Comparison of ENCODE assay signal across 12 cellular contexts in the genomic region with DNA sequence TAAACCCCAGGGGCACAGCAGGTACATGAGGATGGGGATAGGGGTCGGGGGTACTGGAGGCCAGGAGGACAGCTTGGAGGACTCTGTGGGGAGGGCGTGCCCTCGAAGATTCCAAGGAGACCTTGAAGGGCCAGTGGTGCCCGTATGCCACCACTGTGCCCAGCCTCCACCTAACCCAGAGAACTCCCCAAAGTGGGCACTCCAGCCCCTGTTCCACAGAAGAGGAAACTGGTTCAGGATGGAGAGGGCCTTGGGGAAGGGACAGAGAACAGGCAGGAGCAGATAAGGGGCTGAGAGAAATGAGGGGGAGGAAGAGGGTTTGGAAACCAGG. TPM values are rescaled to one million over a fixed set of nuclear protein-coding genes. Genes with fewer than 3 reads are reported as not detected.
DNase-seq lines count a peak whose midpoint lies in the region; ATAC-seq and TF ChIP-seq lines count a peak whose summit lies in the region.
"Had no signal": no experiment of that assay in that cellular context is flagged by ENCODE, and none has a peak within 500 bp of the region (broad histone marks: within the 10 kb centered on the region; RNA-seq: fewer than 3 reads in every experiment).

No MANE protein-coding gene starts in this region.

- no peak overlapping the region for H4K91ac ChIP-seq in IMR-90 (ENCODE audit: insufficient read depth, low read depth, low read length)

- H3K4me3 ChIP-seq in IMR-90 (ENCODE audit: insufficient read depth, low read depth, low read length) (no peak overlapping the region), Caco-2 (ENCODE audit: low read depth, low read length) (no peak overlapping the region)
- H3K4me3 ChIP-seq: GM23248 had no signal

- intact Hi-C loops in Right ventricle myocardium superior (cut with DNase I) (no loop called here), cardiac septum (cut with DNase I) (no loop called here), IMR-90 (cut with micrococcal nuclease) (no loop called here), Caco-2 (cut with micrococcal nuclease; ENCODE audit: unreplicated experiment) (loop anchor here (2.0 to 5.0 kb wide), 2 partner anchors 39 to 161 kb away; no protein-coding TSS in a partner anchor)
- intact Hi-C loops in dendritic cell treated with granulocyte-macrophage colony-stimulating factor and Interleukin-4, amounts not matched to agents 40 ng/mL and 50 ng/mL, for 4 days (cut with micrococcal nuclease), result loop anchor here (10.0 kb wide), 1 partner anchor 123 kb away; the partner anchor contains the start of gene CARS1

- no peak overlapping the region for H3K27ac ChIP-seq in IMR-90 (ENCODE audit: insufficient read depth, low read length)
- H3K27ac ChIP-seq: GM23248 had no signal

- in situ Hi-C loops in IMR-90 (cut with MboI; ENCODE audit: low sequenced_read_pairs), result no loop called here

- H3K9me3 Mint-ChIP-seq in dendritic cell treated with granulocyte-macrophage colony-stimulating factor and Interleukin-4, amounts not matched to agents 40 ng/mL and 50 ng/mL, for 4 days, result no peaks in the 10 kb centered on the region
- no peaks in the 10 kb centered on the region for H3K9me3 Mint-ChIP-seq in Caco-2 (ENCODE audit: unreplicated experiment)

- BruUV-seq in IMR-90 (replicated peaks; lab: Mats Ljungman, UMichigan) (no TSS peak), Caco-2 (replicated peaks; lab: Mats Ljungman, UMichigan) (no TSS peak)

- H2BK5ac ChIP-seq in IMR-90 (ENCODE audit: low read depth, low read length, poor library complexity, severe bottlenecking), result no peak overlapping the region

- TF ChIP-seq CTCF in IMR-90 (conservative IDR thresholded peaks at IDR 0.05; ENCODE audit: low read depth, low read length), result no peak
- TF ChIP-seq CTCF in Caco-2 (IDR thresholded peaks at IDR 0.05; ENCODE audit: insufficient read depth in 1 of 2, low read depth in 1 of 2, low read length in 1 of 2, severe bottlenecking in 1 of 2, unreplicated experiment in 1 of 2), result no peak

- H2BK120ac ChIP-seq in IMR-90 (ENCODE audit: low read depth, low read length), result peak overlapping the region; percentile 15; the same call in 1 of the 2 replicates

- no peak overlapping the region for H3K9ac ChIP-seq in IMR-90 (ENCODE audit: low read depth, low read length)
- H3K9ac ChIP-seq: GM23248 had no signal

- CTCF ChIA-PET in IMR-90 (lab: Yijun Ruan, JAX), result no interaction called here
- CTCF ChIA-PET in Caco-2 (lab: Charles Lee), result no interaction called here

- H2BK20ac ChIP-seq in IMR-90 (ENCODE audit: low read depth, low read length), result no peak overlapping the region

- H3K9me3 ChIP-seq in IMR-90 (ENCODE audit: control insufficient read depth, insufficient read depth, low read length), result no peaks in the 10 kb centered on the region
- H3K9me3 ChIP-seq in Caco-2, result no peaks in the 10 kb centered on the region

- H3K4ac ChIP-seq in IMR-90 (ENCODE audit: low read depth, low read length), result no peak overlapping the region; the same call in 1 of the 2 replicates

- H3K36me3 Mint-ChIP-seq in dendritic cell treated with granulocyte-macrophage colony-stimulating factor and Interleukin-4, amounts not matched to agents 40 ng/mL and 50 ng/mL, for 4 days (ENCODE audit: low read depth), result peaks cover 7% of the 10 kb centered on the region
- H3K36me3 Mint-ChIP-seq in Caco-2 (ENCODE audit: insufficient read depth, unreplicated experiment), result peaks cover 31% of the 10 kb centered on the region

- peaks cover 67% of the 10 kb centered on the region for H3K4me1 Mint-ChIP-seq in dendritic cell treated with granulocyte-macrophage colony-stimulating factor and Interleukin-4, amounts not matched to agents 40 ng/mL and 50 ng/mL, for 4 days (ENCODE audit: low read depth)
- H3K4me1 Mint-ChIP-seq in Caco-2 (ENCODE audit: low read depth, unreplicated experiment), result no peaks in the 10 kb centered on the region

- H4K20me1 ChIP-seq in IMR-90 (ENCODE audit: insufficient read depth, low read length), result peaks cover 18% of the 10 kb centered on the region

- H4K5ac ChIP-seq in IMR-90 (ENCODE audit: low read depth, low read length), result no peak overlapping the region

- no CpG with 5 or more reads among the region's 4 CpGs for WGBS in IMR-90 (ENCODE audit: extremely low coverage in 2 of 2, insufficient read length in 1 of 2), 2 experiments

- H2AFZ ChIP-seq in IMR-90 (replicated peaks; ENCODE audit: low read length, poor library complexity), result no peak overlapping the region
- H2AFZ ChIP-seq: GM23248 had no signal

- no peak overlapping the region for H3K18ac ChIP-seq in IMR-90 (ENCODE audit: low read depth, low read length)

- H3K56ac ChIP-seq in IMR-90 (ENCODE audit: extremely low read depth, insufficient read depth, low read length), result no peak overlapping the region

- peak; percentile 43; the same call in 1 of the 2 replicates for TF ChIP-seq POLR2A in IMR-90 (IDR thresholded peaks at IDR 0.05; ENCODE audit: low read depth, low read length)

- DNase-seq in Right ventricle myocardium superior (peak; percentile 30), cardiac septum (ENCODE audit: low spot score) (no peak), IMR-90 (no peak), DMS153 (lab: John Stamatoyannopoulos, UW) (no peak), Caco-2 (no peak)
- DNase-seq: KG1, NCI-H1417 treated with DMSO at 0.1 percent for 48 hours, NCI-H2171, NCI-H446 treated with DMSO at 0.1 percent for 48 hours had no signal

- H3K14ac ChIP-seq in IMR-90 (replicated peaks; ENCODE audit: low read depth, low read length), result no peak overlapping the region

- H2AK5ac ChIP-seq in IMR-90 (ENCODE audit: low read depth, low read length), result peak overlapping the region; percentile 46; the same call in 1 of the 2 replicates

- POLR2A ChIA-PET in IMR-90 (lab: Charles Lee; ENCODE audit: unreplicated experiment) (no interaction called here), Caco-2 (lab: Charles Lee) (no interaction called here)

- H4K8ac ChIP-seq in IMR-90 (ENCODE audit: low read depth in 2 of 2, low read length in 2 of 2), result no peak overlapping the region

- peak overlapping the region; percentile 96 for H3K27ac Mint-ChIP-seq in dendritic cell treated with granulocyte-macrophage colony-stimulating factor and Interleukin-4, amounts not matched to agents 40 ng/mL and 50 ng/mL, for 4 days
- H3K27ac Mint-ChIP-seq in Caco-2 (ENCODE audit: unreplicated experiment), result no peak overlapping the region

- no peak overlapping the region for H3K23ac ChIP-seq in IMR-90 (ENCODE audit: low read depth, low read length)

- peak overlapping the region; percentile 1 for H2AK9ac ChIP-seq in IMR-90 (replicated peaks; ENCODE audit: low read depth, low read length, poor library complexity)

- no peak overlapping the region; the same call in 2 of the 3 replicates for H2BK15ac ChIP-seq in IMR-90 (ENCODE audit: low read depth, low read length)

- H3K27me3 ChIP-seq in IMR-90 (ENCODE audit: control insufficient read depth, insufficient read depth, low read length), result no peaks in the 10 kb centered on the region
- H3K27me3 ChIP-seq in Caco-2 (replicated peaks; ENCODE audit: control insufficient read depth, insufficient read depth, low read length), result 0 out of 2 replicates have a peak, but pooled peaks cover 2% of the 10 kb centered on the region

- H3K4me1 ChIP-seq in IMR-90 (ENCODE audit: control insufficient read depth, insufficient read depth, low read length), result peaks cover 16% of the 10 kb centered on the region
- H3K4me1 ChIP-seq in Caco-2, result peaks cover 19% of the 10 kb centered on the region

- dilution Hi-C loops in IMR-90 (cut with HindIII; ENCODE audit: low sequenced_read_pairs, unreplicated experiment), result no loop called here

- peaks cover 24% of the 10 kb centered on the region for H3K27me3 Mint-ChIP-seq in dendritic cell treated with granulocyte-macrophage colony-stimulating factor and Interleukin-4, amounts not matched to agents 40 ng/mL and 50 ng/mL, for 4 days
- H3K27me3 Mint-ChIP-seq in Caco-2 (ENCODE audit: insufficient read depth, unreplicated experiment), result no peaks in the 10 kb centered on the region

- H3K4me2 ChIP-seq in IMR-90 (ENCODE audit: low read depth, low read length), result no peak overlapping the region

- H3K36me3 ChIP-seq in IMR-90 (ENCODE audit: control insufficient read depth, insufficient read depth, low read length), result no peaks in the 10 kb centered on the region
- no peaks in the 10 kb centered on the region for H3K36me3 ChIP-seq in Caco-2 (ENCODE audit: control insufficient read depth, insufficient read depth, low read length)

- no peak overlapping the region for H3K4me3 Mint-ChIP-seq in dendritic cell treated with granulocyte-macrophage colony-stimulating factor and Interleukin-4, amounts not matched to agents 40 ng/mL and 50 ng/mL, for 4 days
- H3K4me3 Mint-ChIP-seq in Caco-2 (ENCODE audit: unreplicated experiment), result no peak overlapping the region

- H3K79me1 ChIP-seq in IMR-90 (ENCODE audit: low read depth in 1 of 2, low read length in 2 of 2), result peaks cover 6 to 25% of the 10 kb centered on the region in 2 experiments; a peak in 3 of 4 replicates

- peaks cover 10% of the 10 kb centered on the region for H3K9me1 ChIP-seq in IMR-90 (ENCODE audit: insufficient read depth, low read length)

- no peak for TF ChIP-seq RAD21 in IMR-90 (IDR thresholded peaks at IDR 0.05; ENCODE audit: low read length)

- ATAC-seq in Right ventricle myocardium superior (ENCODE audit: poor library complexity), result no peak
- ATAC-seq in IMR-90 (ENCODE audit: low read depth), result no peak
- ATAC-seq in HG03095 (IDR thresholded peaks at IDR 0.05; ENCODE audit: unreplicated experiment), result no peak

TF ChIP-seq in IMR-90, 13 proteins besides CTCF, POLR2A, EP300 and RAD21:
- TF ChIP-seq ELK1 (IDR thresholded peaks at IDR 0.05; ENCODE audit: borderline replicate concordance, low read depth, low read length), result no peak
- TF ChIP-seq NFE2L2 (IDR thresholded peaks at IDR 0.05; ENCODE audit: low read depth, low read length), result no peak

RNA-seq across cellular contexts. Expression of gene PHLDA2, which starts 2.2 kb away (rescaled TPM):
- total RNA-seq in Right ventricle myocardium superior, result 1.1 TPM
- total RNA-seq in cardiac septum, result 2.1 TPM
- 3.8 and 4.4 TPM in 2 replicates for total RNA-seq in IMR-90 (2012; rRNA removed)
- 89.0 and 154 TPM in 2 replicates for polyA plus RNA-seq in IMR-90 (2012; rRNA removed)
- polyA plus RNA-seq in IMR-90 (2012; cell fraction: cytosol; rRNA removed), result 190 and 339 TPM in 2 replicates
- polyA plus RNA-seq in IMR-90 (2012; cell fraction: nucleus; rRNA removed; ENCODE audit: low replicate concordance), result 56.3 and 191 TPM in 2 replicates
- 18.7 and 19.1 TPM in 2 replicates for total RNA-seq in Caco-2 (2022)

RNA-seq across cellular contexts. Expression of gene CDKN1C, which starts 45.8 kb away (rescaled TPM):
- total RNA-seq in Right ventricle myocardium superior (37.7 TPM), cardiac septum (11.5 TPM), IMR-90 (2012; rRNA removed) (1.6 and 2.2 TPM in 2 replicates), Caco-2 (2022) (15.0 and 25.5 TPM in 2 replicates)
- 3.0 and 3.7 TPM in 2 replicates for polyA plus RNA-seq in IMR-90 (2012; rRNA removed)
- 3.6 and 6.4 TPM in 2 replicates for polyA plus RNA-seq in IMR-90 (2012; cell fraction: cytosol; rRNA removed)
- polyA plus RNA-seq in IMR-90 (2012; cell fraction: nucleus; rRNA removed; ENCODE audit: low replicate concordance), result 5.3 and 8.9 TPM in 2 replicates

Comparison
In these comparisons a context has a peak if more than half of its experiments do, and no peak if none do; other contexts are left out.
1. intact Hi-C loops: an anchor here in dendritic cell treated with granulocyte-macrophage colony-stimulating factor and Interleukin-4, amounts not matched to agents 40 ng/mL and 50 ng/mL, for 4 days (10.0 kb wide) and Caco-2 (2.0 to 5.0 kb wide); none called in Right ventricle myocardium superior, cardiac septum and IMR-90.